ENCODE assay signal across 9 cellular contexts in genomic region chr11:127490896-127491295, GRCh38.
"Had no signal": no experiment of that assay in that cellular context is flagged by ENCODE, and none has a peak within 500 bp of the region (broad histone marks: within the 10 kb centered on the region; RNA-seq: fewer than 3 reads in every experiment).

No MANE protein-coding gene starts in this region.

- ATAC-seq: HCT116, HepG2 had no signal

- H3K27me3 Mint-ChIP-seq: IgD-negative memory B cell had no signal

- H3K36me3 Mint-ChIP-seq: IgD-negative memory B cell had no signal

- H3K27ac Mint-ChIP-seq: HFFc6, IgD-negative memory B cell had no signal

- H3K9me3 ChIP-seq: HAP-1 had no signal

- H3K4me1 Mint-ChIP-seq: IgD-negative memory B cell had no signal

- H3K27ac ChIP-seq: GM23248, HL-60 had no signal

- DNase-seq: GM23248, GOT3, H7, HFFc6 had no signal

- H3K9ac ChIP-seq: GM23248 had no signal

- H3K4me1 ChIP-seq: HAP-1 had no signal

- H3K4me3 Mint-ChIP-seq: HFFc6, IgD-negative memory B cell had no signal

- H3K36me3 ChIP-seq: HAP-1 had no signal

- H3K4me3 ChIP-seq: GM23248, HAP-1 had no signal
